In genomic region chr5:173293817-173294672, GRCh38 we compare ENCODE assay signal across 8 cellular contexts. TPM values are rescaled to one million over a fixed set of nuclear protein-coding genes. Genes with fewer than 3 reads are reported as not detected.
DNase-seq lines count a peak whose midpoint lies in the region; ATAC-seq, FAIRE-seq and TF ChIP-seq lines count a peak whose summit lies in the region.

No MANE protein-coding gene starts in this region.

- no peaks in the 10 kb centered on the region for H3K36me3 ChIP-seq in hepatocyte (replicated peaks; ENCODE audit: insufficient read depth, low read depth)

- H3K79me2 ChIP-seq in hepatocyte = no peaks in the 10 kb centered on the region

- H3K27ac ChIP-seq in hepatocyte = no peak overlapping the region

- CTCF ChIA-PET in HEK293T (lab: Yijun Ruan, JAX) = interaction anchor here (0.6 to 9.7 kb wide), 24 partner anchors 9 to 1018 kb away, joined by 3 to 171 read pairs (median 4); partner anchors contain the start of genes BOD1 and STC2

- H3K4me3 ChIP-seq in hepatocyte (no peak overlapping the region), skeletal muscle cell (ENCODE audit: low read depth, low read length) (no peak overlapping the region)

- H4K20me1 ChIP-seq in hepatocyte (ENCODE audit: insufficient read depth, poor library complexity, severe bottlenecking) = no peaks in the 10 kb centered on the region

- DNase-seq in HEK293T (ENCODE audit: extremely low spot score) = peak; percentile 87
- DNase-seq in NCI-H128 (lab: John Stamatoyannopoulos, UW; ENCODE audit: unreplicated experiment) = peak; percentile 57
- DNase-seq in T-helper 2 cell = peak in 4 of 5 experiments; percentile 37 to 62 (median 48)
- peak in 50 of 56 donors; percentile 13 to 87 (median 54) for DNase-seq in amygdala (lab: John Stamatoyannopoulos, UW)
- DNase-seq in hepatocyte (ENCODE audit: low spot score) = peak; percentile 88
- peak; percentile 41 for DNase-seq in skeletal muscle cell (ENCODE audit: low read depth)

- no peak overlapping the region for H2AFZ ChIP-seq in hepatocyte

- H3K9me3 ChIP-seq in hepatocyte (ENCODE audit: low read depth) = no peaks in the 10 kb centered on the region

- WGBS in hepatocyte (ENCODE audit: low lambda C conversion rate, missing lambda C conversion rate) = 20% methylated on average over 37 of the region's 37 CpGs

- peaks cover 11% of the 10 kb centered on the region for H3K27me3 ChIP-seq in hepatocyte

- POLR2A ChIA-PET in HEK293T (lab: Yijun Ruan, JAX) = interaction anchor here (0.6 to 17.1 kb wide), 8 partner anchors 9 to 281 kb away, joined by 3 to 427 read pairs (median 4); partner anchors contain the start of gene STC2

- H3K4me2 ChIP-seq in hepatocyte = peak overlapping the region; percentile 63

- peak; percentile 91 for TF ChIP-seq CTCF in hepatocyte (IDR thresholded peaks at IDR 0.05; ENCODE audit: poor library complexity)

- H3K4me1 ChIP-seq in hepatocyte (ENCODE audit: insufficient read depth) = peaks cover 9% of the 10 kb centered on the region

- ATAC-seq in GM19455 (IDR thresholded peaks at IDR 0.05; ENCODE audit: unreplicated experiment) = no peak

- FAIRE-seq in G401.6 (lab: Jason Lieb, UNC) = peak; percentile 76

- H3K9me2 ChIP-seq in hepatocyte (replicated peaks; ENCODE audit: insufficient read depth) = no peaks in the 10 kb centered on the region

TF ChIP-seq in HEK293T, 16 proteins besides CTCF, POLR2A, EP300 and RAD21:
- TF ChIP-seq L3MBTL2 (conservative IDR thresholded peaks at IDR 0.05) = peak; percentile 64
- no peak for TF ChIP-seq FOXA1 (IDR thresholded peaks at IDR 0.05)

RNA-seq across cellular contexts. Expression of gene STC2, which starts 34.2 kb away (rescaled TPM):
- total RNA-seq in hepatocyte = 26.6 and 28.6 TPM in 2 replicates
- polyA plus RNA-seq in hepatocyte = 27.8 and 38.8 TPM in 2 replicates

RNA-seq across cellular contexts. Expression of gene NKX2-5, which starts 59.0 kb away (rescaled TPM):
- total RNA-seq in hepatocyte = not detected in 2 replicates
- polyA plus RNA-seq in hepatocyte = 0.21 and 0.39 TPM in 2 replicates
